ENCODE assay signal across 36 cellular contexts in genomic region chr3:12121466-12121865, GRCh38.
"Had no signal": no experiment of that assay in that cellular context is flagged by ENCODE, and none has a peak within 500 bp of the region (broad histone marks: within the 10 kb centered on the region; RNA-seq: fewer than 3 reads in every experiment).

No MANE protein-coding gene starts in this region.

- H3K9me3 ChIP-seq: MG63 had no signal

- H3K36me3 ChIP-seq: MG63 had no signal

- DNase-seq: Kasumi-1, MG63, MM.1S, MV-4-11, NCI-H1048, NCI-H1092, NCI-H1092 treated with DMSO at 0.1 percent for 48 hours, NCI-H1105, NCI-H1105 treated with DMSO at 0.1 percent for 48 hours, NCI-H1417, NCI-H1417 treated with DMSO at 0.1 percent for 48 hours, NCI-H1436, NCI-H1436 treated with DMSO at 0.1 percent for 48 hours, NCI-H146, NCI-H1694, NCI-H1694 treated with DMSO at 0.1 percent for 48 hours, NCI-H187, NCI-H187 treated with DMSO at 0.1 percent for 48 hours, NCI-H1930, NCI-H2029, NCI-H2029 treated with DMSO at 0.1 percent for 48 hours, NCI-H2081, NCI-H2081 treated with DMSO at 0.1 percent for 48 hours, NCI-H2107, NCI-H2171, NCI-H2171 treated with DMSO at 0.1 percent for 48 hours, NCI-H2227 treated with DMSO at 0.1 percent for 48 hours, NCI-H226, NCI-H345, NCI-H446, NCI-H446 treated with DMSO at 0.1 percent for 48 hours, NCI-H510A, NCI-H510A treated with DMSO at 0.1 percent for 48 hours, NCI-H524, NCI-H524 treated with DMSO at 0.1 percent for 48 hours, NCI-H526 had no signal

- H3K4me3 ChIP-seq: MG63 had no signal
